14 cellular contexts compared by ENCODE assay signal in the genomic region with DNA sequence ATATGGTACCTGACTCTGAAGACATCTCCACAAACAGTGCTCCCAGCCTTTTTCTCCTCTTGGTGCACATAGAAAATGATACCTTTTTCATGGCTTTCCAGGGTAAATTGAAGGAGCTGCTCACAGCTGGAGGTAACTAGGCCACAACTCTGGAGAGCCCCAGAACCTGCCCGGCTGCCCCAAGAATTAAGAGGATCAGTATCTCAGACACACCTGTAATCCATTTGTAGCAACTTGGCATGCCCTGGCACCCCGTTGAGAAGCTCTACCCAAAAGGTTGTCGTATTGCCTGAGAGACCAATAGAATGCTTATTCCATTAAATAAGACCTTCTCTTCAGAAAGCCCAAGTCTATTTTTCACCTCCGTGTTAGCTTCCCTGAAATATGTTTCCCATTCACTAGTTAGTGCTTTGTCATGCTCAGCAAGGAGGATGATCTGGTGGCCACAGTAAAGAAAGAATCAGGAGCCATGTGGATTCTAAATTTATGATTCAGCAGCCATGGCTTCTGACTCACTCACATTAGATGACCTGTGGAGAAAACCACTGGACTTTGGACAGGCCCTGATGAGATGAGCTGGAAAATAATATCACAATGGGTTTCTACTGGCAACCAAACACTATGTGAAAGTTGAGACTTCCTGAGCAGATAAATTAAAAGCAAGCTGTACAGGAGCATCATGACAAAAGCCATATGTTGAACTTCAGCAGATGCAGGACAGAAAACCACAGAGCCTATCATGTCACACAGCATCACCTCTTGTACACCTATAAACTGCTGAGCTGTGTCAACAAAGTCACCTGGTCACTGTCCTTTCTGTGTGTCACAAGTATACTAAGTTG.
DNase-seq lines count a peak whose midpoint lies in the region; ATAC-seq and TF ChIP-seq lines count a peak whose summit lies in the region.
"Had no signal": no experiment of that assay in that cellular context is flagged by ENCODE, and none has a peak within 500 bp of the region (broad histone marks: within the 10 kb centered on the region; RNA-seq: fewer than 3 reads in every experiment).

No MANE protein-coding gene starts in this region.

- no peaks in the 10 kb centered on the region for H3K27me3 ChIP-seq in liver (ENCODE audit: control insufficient read depth in 4 of 4, insufficient read depth in 4 of 4, low read length in 3 of 4)
- H3K27me3 ChIP-seq: gastrocnemius medialis had no signal

- no peaks in the 10 kb centered on the region for H3K4me1 ChIP-seq in liver (ENCODE audit: control insufficient read depth in 4 of 4, insufficient read depth in 4 of 4, low read length in 3 of 4)
- H3K4me1 ChIP-seq: gastrocnemius medialis had no signal

- in situ Hi-C loops in Caki2 (cut with HindIII; ENCODE audit: low pct_unique_long_range_greater_than_20kb, low sequenced_read_pairs) = no loop called here

- H3K9me3 ChIP-seq in liver (ENCODE audit: control insufficient read depth in 4 of 4, low read length in 3 of 4) = peaks cover 0 to 8% (median 1%) of the 10 kb centered on the region in 4 donors
- H3K9me3 ChIP-seq: gastrocnemius medialis had no signal

- no peak for ATAC-seq in HG03457 (IDR thresholded peaks at IDR 0.05; ENCODE audit: unreplicated experiment)
- no peak for ATAC-seq in GM21528 (IDR thresholded peaks at IDR 0.05; ENCODE audit: low FRiP score, unreplicated experiment)
- no peak for ATAC-seq in Right ventricle myocardium inferior
- ATAC-seq: activated naive CD4-positive, alpha-beta T cell treated with anti-CD3 and anti-CD28 coated beads, Interleukin-2, amount 50 U/mL, for 72 hours; gastrocnemius medialis had no signal

- no peak for TF ChIP-seq RAD21 in liver (IDR thresholded peaks at IDR 0.05)

- H3K27ac ChIP-seq in liver (ENCODE audit: low read depth in 1 of 2, low read length in 2 of 2) = no peak overlapping the region

- no peak overlapping the region for H3K4me3 ChIP-seq in liver (ENCODE audit: low read depth in 1 of 3, low read length in 3 of 3)
- H3K4me3 ChIP-seq: gastrocnemius medialis, skin epidermis had no signal

- intact Hi-C loops in Right ventricle myocardium inferior (cut with DNase I) = no loop called here

- no peak overlapping the region for H3K9ac ChIP-seq in liver (ENCODE audit: low read depth in 1 of 2, low read length in 2 of 2)

- H3K36me3 ChIP-seq in liver (ENCODE audit: control insufficient read depth in 4 of 4, insufficient read depth in 3 of 4, low read depth in 1 of 4, low read length in 3 of 4) = no peaks in the 10 kb centered on the region
- H3K36me3 ChIP-seq: gastrocnemius medialis had no signal

- WGBS in liver = 89% methylated on average over 4 of the region's 4 CpGs

- DNase-seq in Caki2 (ENCODE audit: low read depth) (peak; percentile 95), LHCN-M2 (ENCODE audit: low read depth) (peak; percentile 99), brain pericyte (ENCODE audit: low read depth, low spot score) (peak; percentile 74), midbrain (lab: John Stamatoyannopoulos, UW) (no peak), Right ventricle myocardium inferior (ENCODE audit: missing footprints) (no peak)
- DNase-seq: activated CD4-positive, alpha-beta memory T cell treated with anti-CD3 and anti-CD28 coated beads for 36 hours; gastrocnemius medialis; naive B cell; NCI-H2081 treated with DMSO at 0.1 percent for 48 hours had no signal

- no peak for TF ChIP-seq CTCF in liver (IDR thresholded peaks at IDR 0.05; ENCODE audit: low read depth, low read length, missing input control)

TF ChIP-seq in liver, 16 proteins besides CTCF, POLR2A, EP300 and RAD21:
- TF ChIP-seq, protein P1, sequence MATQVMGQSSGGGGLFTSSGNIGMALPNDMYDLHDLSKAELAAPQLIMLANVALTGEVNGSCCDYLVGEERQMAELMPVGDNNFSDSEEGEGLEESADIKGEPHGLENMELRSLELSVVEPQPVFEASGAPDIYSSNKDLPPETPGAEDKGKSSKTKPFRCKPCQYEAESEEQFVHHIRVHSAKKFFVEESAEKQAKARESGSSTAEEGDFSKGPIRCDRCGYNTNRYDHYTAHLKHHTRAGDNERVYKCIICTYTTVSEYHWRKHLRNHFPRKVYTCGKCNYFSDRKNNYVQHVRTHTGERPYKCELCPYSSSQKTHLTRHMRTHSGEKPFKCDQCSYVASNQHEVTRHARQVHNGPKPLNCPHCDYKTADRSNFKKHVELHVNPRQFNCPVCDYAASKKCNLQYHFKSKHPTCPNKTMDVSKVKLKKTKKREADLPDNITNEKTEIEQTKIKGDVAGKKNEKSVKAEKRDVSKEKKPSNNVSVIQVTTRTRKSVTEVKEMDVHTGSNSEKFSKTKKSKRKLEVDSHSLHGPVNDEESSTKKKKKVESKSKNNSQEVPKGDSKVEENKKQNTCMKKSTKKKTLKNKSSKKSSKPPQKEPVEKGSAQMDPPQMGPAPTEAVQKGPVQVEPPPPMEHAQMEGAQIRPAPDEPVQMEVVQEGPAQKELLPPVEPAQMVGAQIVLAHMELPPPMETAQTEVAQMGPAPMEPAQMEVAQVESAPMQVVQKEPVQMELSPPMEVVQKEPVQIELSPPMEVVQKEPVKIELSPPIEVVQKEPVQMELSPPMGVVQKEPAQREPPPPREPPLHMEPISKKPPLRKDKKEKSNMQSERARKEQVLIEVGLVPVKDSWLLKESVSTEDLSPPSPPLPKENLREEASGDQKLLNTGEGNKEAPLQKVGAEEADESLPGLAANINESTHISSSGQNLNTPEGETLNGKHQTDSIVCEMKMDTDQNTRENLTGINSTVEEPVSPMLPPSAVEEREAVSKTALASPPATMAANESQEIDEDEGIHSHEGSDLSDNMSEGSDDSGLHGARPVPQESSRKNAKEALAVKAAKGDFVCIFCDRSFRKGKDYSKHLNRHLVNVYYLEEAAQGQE (IDR thresholded peaks at IDR 0.05) = no peak
- TF ChIP-seq NR2F2 (IDR thresholded peaks at IDR 0.05) (no peak), HNF4A (conservative IDR thresholded peaks at IDR 0.05) (peak; percentile 52 to 59), JUND (IDR thresholded peaks at IDR 0.05) (peak in 1 of 2 donors; percentile 33), EGR1 (IDR thresholded peaks at IDR 0.05; ENCODE audit: low read depth in 2 of 2) (no peak), RXRA (IDR thresholded peaks at IDR 0.05) (peak in 1 of 2 donors; percentile 43), SP1 (IDR thresholded peaks at IDR 0.05) (peak; percentile 17)
- TF ChIP-seq, protein P2, sequence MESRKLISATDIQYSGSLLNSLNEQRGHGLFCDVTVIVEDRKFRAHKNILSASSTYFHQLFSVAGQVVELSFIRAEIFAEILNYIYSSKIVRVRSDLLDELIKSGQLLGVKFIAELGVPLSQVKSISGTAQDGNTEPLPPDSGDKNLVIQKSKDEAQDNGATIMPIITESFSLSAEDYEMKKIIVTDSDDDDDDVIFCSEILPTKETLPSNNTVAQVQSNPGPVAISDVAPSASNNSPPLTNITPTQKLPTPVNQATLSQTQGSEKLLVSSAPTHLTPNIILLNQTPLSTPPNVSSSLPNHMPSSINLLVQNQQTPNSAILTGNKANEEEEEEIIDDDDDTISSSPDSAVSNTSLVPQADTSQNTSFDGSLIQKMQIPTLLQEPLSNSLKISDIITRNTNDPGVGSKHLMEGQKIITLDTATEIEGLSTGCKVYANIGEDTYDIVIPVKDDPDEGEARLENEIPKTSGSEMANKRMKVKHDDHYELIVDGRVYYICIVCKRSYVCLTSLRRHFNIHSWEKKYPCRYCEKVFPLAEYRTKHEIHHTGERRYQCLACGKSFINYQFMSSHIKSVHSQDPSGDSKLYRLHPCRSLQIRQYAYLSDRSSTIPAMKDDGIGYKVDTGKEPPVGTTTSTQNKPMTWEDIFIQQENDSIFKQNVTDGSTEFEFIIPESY (IDR thresholded peaks at IDR 0.05) = no peak
TF ChIP-seq in liver: peak in this region for 4.

Comparison
In these comparisons a context has a peak if more than half of its experiments do, and no peak if none do; other contexts are left out.
1. DNase-seq: peak in Caki2 (single experiment), LHCN-M2 (single experiment) and brain pericyte (single experiment); none in midbrain (single experiment) and Right ventricle myocardium inferior (single experiment).